In the genomic region with DNA sequence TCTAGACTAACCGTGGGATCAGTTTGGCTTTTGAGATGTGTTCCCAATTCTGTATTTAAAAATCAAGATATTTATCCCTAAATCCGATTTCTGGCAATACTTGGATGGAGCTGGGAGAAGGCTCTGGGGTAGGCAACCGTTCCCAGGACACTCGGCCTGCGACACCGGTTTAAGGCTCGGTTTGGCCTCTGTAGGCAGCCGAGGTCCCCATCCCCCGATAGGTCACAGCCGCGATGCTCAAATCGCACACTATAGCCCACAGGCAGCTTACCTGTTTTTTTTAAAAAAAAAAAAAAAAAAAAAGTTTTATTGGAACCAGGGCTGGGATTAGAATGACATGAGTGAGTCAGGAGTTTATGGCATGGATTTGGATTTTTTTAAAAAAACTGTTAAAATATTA, we compare ENCODE assay signal across 8 cellular contexts. TPM values are rescaled to one million over a fixed set of nuclear protein-coding genes. Genes with fewer than 3 reads are reported as not detected.
DNase-seq lines count a peak whose midpoint lies in the region; ATAC-seq and TF ChIP-seq lines count a peak whose summit lies in the region.

No MANE protein-coding gene starts in this region.

- peaks cover 4% of the 10 kb centered on the region for H3K27me3 Mint-ChIP-seq in activated T-cell treated with anti-CD3 and anti-CD28 coated beads, Interleukin-2, amount 50 U/mL, for 4 hours (ENCODE audit: low read depth)
- H3K27me3 Mint-ChIP-seq in activated naive CD8-positive, alpha-beta T cell treated with anti-CD3 and anti-CD28 coated beads, Interleukin-2, amount 10 ng/mL, durations not matched to agents 7 days and 5 days: peaks cover 7% of the 10 kb centered on the region

- H3K9me3 ChIP-seq in left lung: no peaks in the 10 kb centered on the region
- no peaks in the 10 kb centered on the region for H3K9me3 ChIP-seq in thyroid gland

- peak overlapping the region; percentile 93 for H3K4me3 Mint-ChIP-seq in activated T-cell treated with anti-CD3 and anti-CD28 coated beads, Interleukin-2, amount 50 U/mL, for 4 hours
- peak overlapping the region; percentile 92 for H3K4me3 Mint-ChIP-seq in activated naive CD8-positive, alpha-beta T cell treated with anti-CD3 and anti-CD28 coated beads, Interleukin-2, amount 10 ng/mL, durations not matched to agents 7 days and 5 days

- H3K36me3 Mint-ChIP-seq in activated T-cell treated with anti-CD3 and anti-CD28 coated beads, Interleukin-2, amount 50 U/mL, for 4 hours (ENCODE audit: insufficient read depth): peaks cover 5% of the 10 kb centered on the region
- peaks cover 3% of the 10 kb centered on the region for H3K36me3 Mint-ChIP-seq in activated naive CD8-positive, alpha-beta T cell treated with anti-CD3 and anti-CD28 coated beads, Interleukin-2, amount 10 ng/mL, durations not matched to agents 7 days and 5 days

- POLR2A ChIA-PET in activated naive CD8-positive, alpha-beta T cell treated with anti-CD3 and anti-CD28 coated beads, Interleukin-2, amount 10 ng/mL, durations not matched to agents 7 days and 5 days (lab: Charles Lee): interaction anchor here (0.5 to 3.3 kb wide), 9 partner anchors 8 to 1478 kb away, joined by 3 to 43 read pairs (median 5); partner anchors contain the start of genes ATP5F1C and KIN

- no peak overlapping the region for H3K27ac Mint-ChIP-seq in activated naive CD8-positive, alpha-beta T cell treated with anti-CD3 and anti-CD28 coated beads, Interleukin-2, amount 10 ng/mL, durations not matched to agents 7 days and 5 days

- H3K36me3 ChIP-seq in left lung (no peaks in the 10 kb centered on the region), thyroid gland (no peaks in the 10 kb centered on the region)

- no peak for DNase-seq in activated T-cell treated with anti-CD3 and anti-CD28 coated beads, Interleukin-2, amount 50 U/mL, for 4 hours
- no peak for DNase-seq in activated T-cell treated with anti-CD3 and anti-CD28 coated beads, Interleukin-2, amount 50 U/mL, for 1 hour
- DNase-seq in activated naive CD8-positive, alpha-beta T cell treated with anti-CD3 and anti-CD28 coated beads, Interleukin-2, amount 10 ng/mL, durations not matched to agents 7 days and 5 days: no peak
- DNase-seq in left lung: no peak
- no peak for DNase-seq in thyroid gland
- DNase-seq in lower leg skin (ENCODE audit: low spot score in 2 of 2): no peak
- DNase-seq in HPDE6-E6E7 (ENCODE audit: extremely low spot score): no peak

- no peaks in the 10 kb centered on the region for H3K27me3 ChIP-seq in left lung
- H3K27me3 ChIP-seq in thyroid gland: no peaks in the 10 kb centered on the region

- H3K27ac ChIP-seq in left lung (no peak overlapping the region), thyroid gland (no peak overlapping the region)

- TF ChIP-seq CTCF in left lung (IDR thresholded peaks at IDR 0.05) (no peak), thyroid gland (IDR thresholded peaks at IDR 0.05) (no peak), lower leg skin (IDR thresholded peaks at IDR 0.05) (no peak)

- WGBS in thyroid gland, 2 donors: 12 to 13% methylated on average over 12 of the region's 12 CpGs
- 13 to 15% methylated on average over 12 of the region's 12 CpGs for WGBS in lower leg skin, 2 donors

- no peak for TF ChIP-seq POLR2A in thyroid gland (IDR thresholded peaks at IDR 0.05)
- no peak for TF ChIP-seq POLR2A in lower leg skin (IDR thresholded peaks at IDR 0.05)

- H3K4me1 Mint-ChIP-seq in activated T-cell treated with anti-CD3 and anti-CD28 coated beads, Interleukin-2, amount 50 U/mL, for 4 hours (ENCODE audit: low read depth): peaks cover 33% of the 10 kb centered on the region
- peaks cover 16% of the 10 kb centered on the region for H3K4me1 Mint-ChIP-seq in activated naive CD8-positive, alpha-beta T cell treated with anti-CD3 and anti-CD28 coated beads, Interleukin-2, amount 10 ng/mL, durations not matched to agents 7 days and 5 days

- peak overlapping the region; percentile 98 to 99 for H3K4me3 ChIP-seq in left lung
- H3K4me3 ChIP-seq in thyroid gland (replicated peaks in 1 of 3): peak overlapping the region in 2 of 3 donors; percentile 94 to 97
- H3K4me3 ChIP-seq in lower leg skin (ENCODE audit: low read depth, poor library complexity, severe bottlenecking): no peak overlapping the region

- intact Hi-C loops in left lung (cut with DNase I): no loop called here
- intact Hi-C loops in thyroid gland (cut with DNase I): no loop called here
- intact Hi-C loops in lower leg skin (cut with DNase I; ENCODE audit: low total_unique reads): no loop called here

- H3K9me3 Mint-ChIP-seq in activated T-cell treated with anti-CD3 and anti-CD28 coated beads, Interleukin-2, amount 50 U/mL, for 4 hours: no peaks in the 10 kb centered on the region
- H3K9me3 Mint-ChIP-seq in activated naive CD8-positive, alpha-beta T cell treated with anti-CD3 and anti-CD28 coated beads, Interleukin-2, amount 10 ng/mL, durations not matched to agents 7 days and 5 days: no peaks in the 10 kb centered on the region

- peaks cover 0 to 25% of the 10 kb centered on the region in 2 donors for H3K4me1 ChIP-seq in left lung
- peaks cover 6 to 12% of the 10 kb centered on the region in 2 donors for H3K4me1 ChIP-seq in thyroid gland

- no peak for ATAC-seq in activated T-cell treated with anti-CD3 and anti-CD28 coated beads, Interleukin-2, amount 50 U/mL, for 4 hours
- ATAC-seq in activated naive CD8-positive, alpha-beta T cell treated with anti-CD3 and anti-CD28 coated beads, Interleukin-2, amount 10 ng/mL, durations not matched to agents 7 days and 5 days (ENCODE audit: low read depth): no peak
- ATAC-seq in left lung (no peak), GM18519 (IDR thresholded peaks at IDR 0.05; ENCODE audit: low FRiP score, unreplicated experiment) (no peak)

RNA-seq across cellular contexts. Expression of gene TAF3, which starts 0.7 kb away (rescaled TPM):
- 10 to 100 TPM; 21.0 to 22.2 (median 22.0) TPM for total RNA-seq in activated T-cell treated with anti-CD3 and anti-CD28 coated beads, Interleukin-2, amount 50 U/mL, for 4 hours
- total RNA-seq in activated naive CD8-positive, alpha-beta T cell treated with anti-CD3 and anti-CD28 coated beads, Interleukin-2, amount 10 ng/mL, durations not matched to agents 7 days and 5 days: 10 to 100 TPM; 16.2 to 16.8 TPM
- total RNA-seq in left lung (1 to 10 TPM; 7.0 to 8.1 TPM), thyroid gland (10 to 100 TPM in 1 of 4 donors, 1 to 10 TPM in 3; 6.7 to 11.0 (median 8.6) TPM), lower leg skin (1 to 10 TPM; 5.0 to 8.3 (median 7.7) TPM)

RNA-seq across cellular contexts. Expression of gene ATP5F1C, which starts 29.6 kb away (rescaled TPM):
- 100 to 1,000 TPM; 260 to 297 (median 260) TPM for total RNA-seq in activated T-cell treated with anti-CD3 and anti-CD28 coated beads, Interleukin-2, amount 50 U/mL, for 4 hours
- total RNA-seq in activated naive CD8-positive, alpha-beta T cell treated with anti-CD3 and anti-CD28 coated beads, Interleukin-2, amount 10 ng/mL, durations not matched to agents 7 days and 5 days: 100 to 1,000 TPM; 268 to 273 TPM
- total RNA-seq in left lung: 100 to 1,000 TPM; 177 to 208 TPM
- total RNA-seq in thyroid gland: 100 to 1,000 TPM; 279 to 417 (median 352) TPM
- 100 to 1,000 TPM; 148 to 233 (median 216) TPM for total RNA-seq in lower leg skin

RNA-seq across cellular contexts. Expression of gene KIN, which starts 29.8 kb away (rescaled TPM):
- 10 to 100 TPM; 13.0 to 19.4 (median 14.9) TPM for total RNA-seq in activated T-cell treated with anti-CD3 and anti-CD28 coated beads, Interleukin-2, amount 50 U/mL, for 4 hours
- 10 to 100 TPM; 13.8 to 16.6 TPM for total RNA-seq in activated naive CD8-positive, alpha-beta T cell treated with anti-CD3 and anti-CD28 coated beads, Interleukin-2, amount 10 ng/mL, durations not matched to agents 7 days and 5 days
- total RNA-seq in left lung: 10 to 100 TPM in 1 of 2 donors, 1 to 10 TPM in 1; 9.3 to 10.4 TPM
- 10 to 100 TPM in 1 of 4 donors, 1 to 10 TPM in 3; 7.5 to 10.2 (median 8.1) TPM for total RNA-seq in thyroid gland
- total RNA-seq in lower leg skin: 10 to 100 TPM in 1 of 4 donors, 1 to 10 TPM in 3; 7.0 to 10.3 (median 8.2) TPM
